In genomic region chr1:109790329-109790728, GRCh38 we compare ENCODE assay signal across 15 cellular contexts. TPM values are rescaled to one million over a fixed set of nuclear protein-coding genes. Genes with fewer than 3 reads are reported as not detected.
DNase-seq lines count a peak whose midpoint lies in the region; ATAC-seq lines count a peak whose summit lies in the region.
"Had no signal": no experiment of that assay in that cellular context is flagged by ENCODE, and none has a peak within 500 bp of the region (broad histone marks: within the 10 kb centered on the region; RNA-seq: fewer than 3 reads in every experiment).

No MANE protein-coding gene starts in this region.

- H3K27ac Mint-ChIP-seq in stimulated activated naive CD8-positive, alpha-beta T cell treated with anti-CD3 and anti-CD28 coated beads, Interleukin-15, Interleukin-2, amounts not matched to agents 100 ng/mL and 50 ng/mL, for 24 hours: peak overlapping the region; percentile 92
- peak overlapping the region; percentile 90 to 92 for H3K27ac Mint-ChIP-seq in activated naive CD4-positive, alpha-beta T cell treated with anti-CD3 and anti-CD28 coated beads, Interleukin-2, amount 50 U/mL, for 72 hours
- H3K27ac Mint-ChIP-seq: memory B cell, progenitor cell of endocrine pancreas, WTC11 had no signal

- no peaks in the 10 kb centered on the region for H3K36me3 Mint-ChIP-seq in stimulated activated naive CD8-positive, alpha-beta T cell treated with anti-CD3 and anti-CD28 coated beads, Interleukin-15, Interleukin-2, amounts not matched to agents 100 ng/mL and 50 ng/mL, for 24 hours (ENCODE audit: low read depth)
- H3K36me3 Mint-ChIP-seq in activated naive CD4-positive, alpha-beta T cell treated with anti-CD3 and anti-CD28 coated beads, Interleukin-2, amount 50 U/mL, for 72 hours: no peaks in the 10 kb centered on the region
- H3K36me3 Mint-ChIP-seq: memory B cell, WTC11 had no signal

- H3K9ac ChIP-seq in mucosa of rectum (ENCODE audit: low read depth in 1 of 2, low read length in 2 of 2): no peak overlapping the region

- no peak for ATAC-seq in stimulated activated naive CD8-positive, alpha-beta T cell treated with anti-CD3 and anti-CD28 coated beads, Interleukin-15, Interleukin-2, amounts not matched to agents 100 U/mL and 50 U/mL, for 24 hours
- no peak for ATAC-seq in activated naive CD4-positive, alpha-beta T cell treated with anti-CD3 and anti-CD28 coated beads, Interleukin-2, amount 50 U/mL, for 72 hours

- no peaks in the 10 kb centered on the region for H3K27me3 ChIP-seq in mucosa of rectum (ENCODE audit: control insufficient read depth in 2 of 2, insufficient read depth in 2 of 2, low read length in 2 of 2)

- H3K4me3 Mint-ChIP-seq in stimulated activated naive CD8-positive, alpha-beta T cell treated with anti-CD3 and anti-CD28 coated beads, Interleukin-15, Interleukin-2, amounts not matched to agents 100 ng/mL and 50 ng/mL, for 24 hours: peak overlapping the region; percentile 4
- H3K4me3 Mint-ChIP-seq: memory B cell, WTC11 had no signal

- no peak overlapping the region for H3K4me3 ChIP-seq in mucosa of rectum (ENCODE audit: low read length in 2 of 2)

- H3K27me3 Mint-ChIP-seq in stimulated activated naive CD8-positive, alpha-beta T cell treated with anti-CD3 and anti-CD28 coated beads, Interleukin-15, Interleukin-2, amounts not matched to agents 100 ng/mL and 50 ng/mL, for 24 hours: no peaks in the 10 kb centered on the region
- H3K27me3 Mint-ChIP-seq: progenitor cell of endocrine pancreas had no signal

- no peaks in the 10 kb centered on the region for H3K9me3 ChIP-seq in mucosa of rectum (ENCODE audit: control insufficient read depth in 2 of 2, low read length in 2 of 2)

- no peak for DNase-seq in stimulated activated naive CD8-positive, alpha-beta T cell treated with anti-CD3 and anti-CD28 coated beads, Interleukin-15, Interleukin-2, amounts not matched to agents 100 U/mL and 50 U/mL, for 24 hours
- no peak for DNase-seq in activated naive CD4-positive, alpha-beta T cell treated with anti-CD3 and anti-CD28 coated beads, Interleukin-2, amount 50 U/mL, for 72 hours (ENCODE audit: low spot score in 2 of 2)
- DNase-seq in kidney tubule cell (ENCODE audit: low spot score) (no peak), NCI-H524 (lab: John Stamatoyannopoulos, UW) (no peak), H4 (ENCODE audit: low spot score) (no peak)
- DNase-seq in effector CD8-positive, alpha-beta T cell (lab: John Stamatoyannopoulos, UW): no peak
- DNase-seq: NCI-H1436, NCI-H526 treated with DMSO at 0.1 percent for 48 hours, SHP77 treated with DMSO at 0.1 percent for 48 hours had no signal

- peaks cover 72 to 77% of the 10 kb centered on the region in 2 donors for H3K4me1 ChIP-seq in mucosa of rectum (ENCODE audit: control insufficient read depth in 2 of 2, insufficient read depth in 2 of 2, low read length in 2 of 2)

- H3K4me1 Mint-ChIP-seq in stimulated activated naive CD8-positive, alpha-beta T cell treated with anti-CD3 and anti-CD28 coated beads, Interleukin-15, Interleukin-2, amounts not matched to agents 100 ng/mL and 50 ng/mL, for 24 hours (ENCODE audit: low read depth): peaks cover 71% of the 10 kb centered on the region

- H3K27ac ChIP-seq in mucosa of rectum (ENCODE audit: low read depth in 2 of 2, low read length in 2 of 2): peak overlapping the region; percentile 40 to 52
- H3K27ac ChIP-seq: C4-2B had no signal

- H3K9me3 Mint-ChIP-seq in stimulated activated naive CD8-positive, alpha-beta T cell treated with anti-CD3 and anti-CD28 coated beads, Interleukin-15, Interleukin-2, amounts not matched to agents 100 ng/mL and 50 ng/mL, for 24 hours: no peaks in the 10 kb centered on the region
- H3K9me3 Mint-ChIP-seq in activated naive CD4-positive, alpha-beta T cell treated with anti-CD3 and anti-CD28 coated beads, Interleukin-2, amount 50 U/mL, for 72 hours: no peaks in the 10 kb centered on the region
- H3K9me3 Mint-ChIP-seq: memory B cell, WTC11 had no signal

- H3K36me3 ChIP-seq in mucosa of rectum (ENCODE audit: control insufficient read depth in 2 of 2, insufficient read depth in 2 of 2, low read length in 2 of 2): no peaks in the 10 kb centered on the region

RNA-seq across cellular contexts. Expression of gene EPS8L3, which starts 26.6 kb away (rescaled TPM):
- total RNA-seq in activated naive CD4-positive, alpha-beta T cell treated with anti-CD3 and anti-CD28 coated beads, Interleukin-2, amount 50 U/mL, for 72 hours: not detected
- not detected in 2 replicates for total RNA-seq in H4 (2014; rRNA removed; shearing (Covaris generic))

RNA-seq across cellular contexts. Expression of gene GSTM3, which starts 49.5 kb away (rescaled TPM):
- total RNA-seq in activated naive CD4-positive, alpha-beta T cell treated with anti-CD3 and anti-CD28 coated beads, Interleukin-2, amount 50 U/mL, for 72 hours: 10 to 100 TPM; 39.0 to 41.1 TPM
- total RNA-seq in H4 (2014; rRNA removed; shearing (Covaris generic)): 228 and 275 TPM in 2 replicates
